Comparison of ENCODE assay signal across 27 cellular contexts in genomic region chr12:124100572-124101178, GRCh38.
"Had no signal": no experiment of that assay in that cellular context is flagged by ENCODE, and none has a peak within 500 bp of the region (broad histone marks: within the 10 kb centered on the region; RNA-seq: fewer than 3 reads in every experiment).

No MANE protein-coding gene starts in this region.

- H3K4me2 ChIP-seq: KMS-11 had no signal

- ATAC-seq: activated T-helper 17 cell treated with anti-CD3 and anti-CD28 coated beads, Interleukin-2, amount 50 U/mL, for 72 hours; PC-3; SK-N-SH treated with all-trans-retinoic acid at 6 μM for 48 hours had no signal

- H3K27ac ChIP-seq: adrenal gland, breast epithelium, KMS-11, SJSA1 had no signal

- DNase-seq: activated B cell treated with CpG ODN at 0.5 μM for 24 hours; activated CD4-positive, alpha-beta memory T cell treated with anti-CD3 and anti-CD28 coated beads, Interleukin-2, amount 10 ng/mL, durations not matched to agents 7 days and 5 days; activated CD4-positive, alpha-beta T cell treated with anti-CD3 and anti-CD28 coated beads for 1 hour; activated CD4-positive, alpha-beta T cell treated with anti-CD3 and anti-CD28 coated beads, Interleukin-2, amount 10 ng/mL, durations not matched to agents 7 days and 5 days; activated naive CD4-positive, alpha-beta T cell treated with anti-CD3 and anti-CD28 coated beads, Interleukin-2, amount 50 U/mL, for 16 hours; activated naive CD8-positive, alpha-beta T cell treated with anti-CD3 and anti-CD28 coated beads, Interleukin-2, amount 10 ng/mL, durations not matched to agents 7 days and 5 days; activated T-cell treated with anti-CD3 and anti-CD28 coated beads for 4 hours; activated T-cell treated with anti-CD3 and anti-CD28 coated beads, Interleukin-2, amount 50 U/mL, for 48 hours; adrenal gland; aorta; caudate nucleus; NCI-H1092; NCI-H1930; NCI-H345; NCI-H510A; NCI-H526 treated with DMSO at 0.1 percent for 48 hours; PC-3; SHP77; T-helper 9 cell had no signal

- H3K9me3 Mint-ChIP-seq: activated B cell treated with CpG ODN at 0.5 μM for 24 hours; activated CD4-positive, alpha-beta memory T cell treated with anti-CD3 and anti-CD28 coated beads, Interleukin-2, amount 10 ng/mL, durations not matched to agents 7 days and 5 days; activated naive CD8-positive, alpha-beta T cell treated with anti-CD3 and anti-CD28 coated beads, Interleukin-2, amount 10 ng/mL, durations not matched to agents 7 days and 5 days; activated T-helper 17 cell treated with anti-CD3 and anti-CD28 coated beads, Interleukin-2, amount 50 U/mL, for 72 hours; T-helper 1 cell treated with Interleukin-12 subunit alpha and Interleukin-12 subunit beta and Interleukin-4 antibody, amounts not matched to agents 30 μg/mL and 1 μg/mL, for 36 hours had no signal

- H3K4me1 Mint-ChIP-seq: activated B cell treated with CpG ODN at 0.5 μM for 24 hours; activated CD4-positive, alpha-beta memory T cell treated with anti-CD3 and anti-CD28 coated beads, Interleukin-2, amount 10 ng/mL, durations not matched to agents 7 days and 5 days; activated CD4-positive, alpha-beta T cell treated with anti-CD3 and anti-CD28 coated beads, Interleukin-2, amount 10 ng/mL, durations not matched to agents 7 days and 5 days; activated naive CD8-positive, alpha-beta T cell treated with anti-CD3 and anti-CD28 coated beads, Interleukin-2, amount 10 ng/mL, durations not matched to agents 7 days and 5 days; activated T-helper 17 cell treated with anti-CD3 and anti-CD28 coated beads, Interleukin-2, amount 50 U/mL, for 72 hours had no signal

- H3K4me3 ChIP-seq: adrenal gland, breast epithelium, SJSA1 had no signal

- FAIRE-seq: RCC 7860 had no signal

- H3K4me3 Mint-ChIP-seq: activated B cell treated with CpG ODN at 0.5 μM for 24 hours; activated CD4-positive, alpha-beta memory T cell treated with anti-CD3 and anti-CD28 coated beads, Interleukin-2, amount 10 ng/mL, durations not matched to agents 7 days and 5 days; activated CD4-positive, alpha-beta T cell treated with anti-CD3 and anti-CD28 coated beads, Interleukin-2, amount 10 ng/mL, durations not matched to agents 7 days and 5 days; activated naive CD8-positive, alpha-beta T cell treated with anti-CD3 and anti-CD28 coated beads, Interleukin-2, amount 10 ng/mL, durations not matched to agents 7 days and 5 days; activated T-helper 17 cell treated with anti-CD3 and anti-CD28 coated beads, Interleukin-2, amount 50 U/mL, for 72 hours; IgD-negative memory B cell; T-helper 1 cell treated with Interleukin-12 subunit alpha and Interleukin-12 subunit beta and Interleukin-4 antibody, amounts not matched to agents 30 μg/mL and 1 μg/mL, for 36 hours had no signal

- H3K9me3 ChIP-seq: adrenal gland, breast epithelium, SJSA1 had no signal

- H3K4me1 ChIP-seq: adrenal gland, breast epithelium, SJSA1 had no signal

- H3K27me3 Mint-ChIP-seq: activated CD4-positive, alpha-beta memory T cell treated with anti-CD3 and anti-CD28 coated beads, Interleukin-2, amount 10 ng/mL, durations not matched to agents 7 days and 5 days had no signal

- H3K36me3 ChIP-seq: adrenal gland, breast epithelium, SJSA1 had no signal

- H3K27me3 ChIP-seq: adrenal gland, breast epithelium had no signal

- H3K36me3 Mint-ChIP-seq: activated naive CD8-positive, alpha-beta T cell treated with anti-CD3 and anti-CD28 coated beads, Interleukin-2, amount 10 ng/mL, durations not matched to agents 7 days and 5 days; IgD-negative memory B cell had no signal

- H3K27ac Mint-ChIP-seq: activated B cell treated with CpG ODN at 0.5 μM for 24 hours; activated CD4-positive, alpha-beta memory T cell treated with anti-CD3 and anti-CD28 coated beads, Interleukin-2, amount 10 ng/mL, durations not matched to agents 7 days and 5 days; activated CD4-positive, alpha-beta T cell treated with anti-CD3 and anti-CD28 coated beads, Interleukin-2, amount 10 ng/mL, durations not matched to agents 7 days and 5 days; activated naive CD8-positive, alpha-beta T cell treated with anti-CD3 and anti-CD28 coated beads, Interleukin-2, amount 10 ng/mL, durations not matched to agents 7 days and 5 days; activated T-helper 17 cell treated with anti-CD3 and anti-CD28 coated beads, Interleukin-2, amount 50 U/mL, for 72 hours; IgD-negative memory B cell; T-helper 1 cell treated with Interleukin-12 subunit alpha and Interleukin-12 subunit beta and Interleukin-4 antibody, amounts not matched to agents 30 μg/mL and 1 μg/mL, for 36 hours had no signal

- H3K9ac ChIP-seq: KMS-11 had no signal
